Comparison of ENCODE assay signal across 11 cellular contexts in the genomic region with DNA sequence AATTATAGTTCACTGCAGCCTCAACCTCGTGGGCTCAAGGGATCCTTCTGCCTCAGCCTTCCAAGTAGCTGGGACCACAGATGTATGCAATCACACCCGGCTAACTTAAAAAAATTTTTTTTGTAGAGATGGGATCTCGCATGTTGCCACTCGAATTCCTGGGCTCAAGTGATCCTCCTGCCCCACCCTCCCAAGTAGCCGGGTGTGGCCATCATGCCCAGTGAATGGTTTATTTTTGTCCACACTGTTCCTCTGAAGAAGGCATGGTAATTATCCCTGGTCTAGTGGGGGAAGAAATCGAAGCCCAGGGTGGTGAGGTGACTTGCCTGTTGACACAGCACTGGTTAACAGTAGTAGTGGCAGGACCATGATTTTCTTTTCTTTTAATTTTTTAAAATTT. TPM values are rescaled to one million over a fixed set of nuclear protein-coding genes. Genes with fewer than 3 reads are reported as not detected.
DNase-seq lines count a peak whose midpoint lies in the region; ATAC-seq and TF ChIP-seq lines count a peak whose summit lies in the region.
"Had no signal": no experiment of that assay in that cellular context is flagged by ENCODE, and none has a peak within 500 bp of the region (broad histone marks: within the 10 kb centered on the region; RNA-seq: fewer than 3 reads in every experiment).

No MANE protein-coding gene starts in this region.

- no peaks in the 10 kb centered on the region for H3K9me3 ChIP-seq in CD8-positive, alpha-beta T cell (ENCODE audit: low read length)
- H3K9me3 ChIP-seq: tibial artery had no signal

- CTCF ChIA-PET in CD8-positive, alpha-beta T cell (lab: Charles Lee): interaction anchor here (1.4 kb wide), 1 partner anchor 17 kb away, joined by 4 read pairs; no protein-coding TSS in a partner anchor

- TF ChIP-seq CTCF in CD8-positive, alpha-beta T cell (IDR thresholded peaks at IDR 0.05): no peak
- no peak for TF ChIP-seq CTCF in HFFc6 (IDR thresholded peaks at IDR 0.05)

- intact Hi-C loops in CD8-positive, alpha-beta T cell (cut with DNase I, micrococcal nuclease): loop anchor here (5.0 kb wide), 4 partner anchors 69 to 856 kb away; partner anchors contain the start of genes DPF2 (in 1 of the 2), FAM89B (in 1 of the 2), STIP1 (in 1 of the 2) and TM7SF2 (in 1 of the 2)

- H3K27ac Mint-ChIP-seq in CD8-positive, alpha-beta T cell: no peak overlapping the region
- H3K27ac Mint-ChIP-seq in HFFc6: no peak overlapping the region
- H3K27ac Mint-ChIP-seq in activated T-helper 17 cell treated with anti-CD3 and anti-CD28 coated beads, Interleukin-2, amount 50 U/mL, for 72 hours: no peak overlapping the region
- no peak overlapping the region for H3K27ac Mint-ChIP-seq in naive thymus-derived CD8-positive, alpha-beta T cell

- no peak for ATAC-seq in CD8-positive, alpha-beta T cell
- ATAC-seq in activated T-helper 17 cell treated with anti-CD3 and anti-CD28 coated beads, Interleukin-2, amount 50 U/mL, for 72 hours (replicated peaks): no peak
- ATAC-seq in naive thymus-derived CD8-positive, alpha-beta T cell: no peak
- no peak for ATAC-seq in HG03460 (IDR thresholded peaks at IDR 0.05; ENCODE audit: unreplicated experiment)

- no peaks in the 10 kb centered on the region for H3K27me3 Mint-ChIP-seq in CD8-positive, alpha-beta T cell (ENCODE audit: low read depth)
- H3K27me3 Mint-ChIP-seq in HFFc6 (ENCODE audit: insufficient read depth): no peaks in the 10 kb centered on the region; the same call in 1 of the 2 replicates
- no peaks in the 10 kb centered on the region for H3K27me3 Mint-ChIP-seq in activated T-helper 17 cell treated with anti-CD3 and anti-CD28 coated beads, Interleukin-2, amount 50 U/mL, for 72 hours
- H3K27me3 Mint-ChIP-seq in naive thymus-derived CD8-positive, alpha-beta T cell: no peaks in the 10 kb centered on the region

- no peak overlapping the region for H3K4me3 ChIP-seq in CD8-positive, alpha-beta T cell (ENCODE audit: low read depth, low read length)
- H3K4me3 ChIP-seq: tibial artery had no signal

- peaks cover 27% of the 10 kb centered on the region for H3K4me1 Mint-ChIP-seq in CD8-positive, alpha-beta T cell (ENCODE audit: low read depth)
- H3K4me1 Mint-ChIP-seq in HFFc6 (ENCODE audit: low read depth): peaks cover 27% of the 10 kb centered on the region
- peaks cover 11% of the 10 kb centered on the region for H3K4me1 Mint-ChIP-seq in activated T-helper 17 cell treated with anti-CD3 and anti-CD28 coated beads, Interleukin-2, amount 50 U/mL, for 72 hours
- H3K4me1 Mint-ChIP-seq in naive thymus-derived CD8-positive, alpha-beta T cell: peaks cover 10 to 44% (median 35%) of the 10 kb centered on the region in 4 donors

- peak overlapping the region; percentile 84 for H3K4me3 Mint-ChIP-seq in CD8-positive, alpha-beta T cell
- peak overlapping the region; percentile 92 for H3K4me3 Mint-ChIP-seq in HFFc6
- H3K4me3 Mint-ChIP-seq in activated T-helper 17 cell treated with anti-CD3 and anti-CD28 coated beads, Interleukin-2, amount 50 U/mL, for 72 hours: peak overlapping the region; percentile 76
- peak overlapping the region in 8 of 10 donors; percentile 6 to 91 (median 86) for H3K4me3 Mint-ChIP-seq in naive thymus-derived CD8-positive, alpha-beta T cell

- peaks cover 31% of the 10 kb centered on the region for H3K4me1 ChIP-seq in CD8-positive, alpha-beta T cell (ENCODE audit: insufficient read depth, low read length)

- H3K36me3 ChIP-seq in CD8-positive, alpha-beta T cell (ENCODE audit: insufficient read depth, low read length): no peaks in the 10 kb centered on the region

- H3K27ac ChIP-seq in CD8-positive, alpha-beta T cell (ENCODE audit: low read depth, low read length): no peak overlapping the region
- H3K27ac ChIP-seq: tibial artery had no signal

- peaks cover 16% of the 10 kb centered on the region for H3K36me3 Mint-ChIP-seq in CD8-positive, alpha-beta T cell
- H3K36me3 Mint-ChIP-seq in HFFc6 (ENCODE audit: low read depth): peaks cover 7% of the 10 kb centered on the region
- peaks cover 17% of the 10 kb centered on the region for H3K36me3 Mint-ChIP-seq in activated T-helper 17 cell treated with anti-CD3 and anti-CD28 coated beads, Interleukin-2, amount 50 U/mL, for 72 hours (ENCODE audit: low read depth)
- H3K36me3 Mint-ChIP-seq in naive thymus-derived CD8-positive, alpha-beta T cell: peaks cover 0 to 6% (median 3%) of the 10 kb centered on the region in 3 donors

- no peaks in the 10 kb centered on the region for H3K27me3 ChIP-seq in CD8-positive, alpha-beta T cell (ENCODE audit: insufficient read depth, low read length)
- H3K27me3 ChIP-seq: tibial artery had no signal

- POLR2A ChIA-PET in CD8-positive, alpha-beta T cell (lab: Charles Lee): interaction anchor here (0.6 kb wide), 1 partner anchor 33 kb away, joined by 3 read pairs; no protein-coding TSS in a partner anchor
- POLR2A ChIA-PET in naive thymus-derived CD8-positive, alpha-beta T cell (lab: Charles Lee): interaction anchor here (0.8 to 1.9 kb wide), 2 partner anchors 15 to 53 kb away, joined by 5 read pairs; partner anchors contain the start of gene VPS51

- no peak for DNase-seq in CD8-positive, alpha-beta T cell
- DNase-seq in HFFc6 (no peak), SHP77 (lab: John Stamatoyannopoulos, UW) (no peak), Kasumi-1 (lab: John Stamatoyannopoulos, UW) (no peak), DMS153 treated with DMSO at 0.1 percent for 48 hours (lab: John Stamatoyannopoulos, UW; ENCODE audit: unreplicated experiment) (no peak)
- no peak for DNase-seq in naive thymus-derived CD8-positive, alpha-beta T cell
- DNase-seq: activated CD8-positive, alpha-beta memory T cell treated with anti-CD3 and anti-CD28 coated beads, Interleukin-2, amount 50 U/mL, for 48 hours; NCI-H2081 treated with DMSO at 0.1 percent for 48 hours; tibial artery had no signal

- no peaks in the 10 kb centered on the region for H3K9me3 Mint-ChIP-seq in CD8-positive, alpha-beta T cell
- H3K9me3 Mint-ChIP-seq in HFFc6: no peaks in the 10 kb centered on the region
- H3K9me3 Mint-ChIP-seq in activated T-helper 17 cell treated with anti-CD3 and anti-CD28 coated beads, Interleukin-2, amount 50 U/mL, for 72 hours: no peaks in the 10 kb centered on the region
- H3K9me3 Mint-ChIP-seq in naive thymus-derived CD8-positive, alpha-beta T cell: no peaks in the 10 kb centered on the region

RNA-seq across cellular contexts. Expression of gene SAC3D1, which starts 1.9 kb away (rescaled TPM):
- under 1 TPM; 0.57 to 0.94 TPM for total RNA-seq in CD8-positive, alpha-beta T cell
- 10 to 100 TPM; 15.3 to 21.5 (median 18.0) TPM for total RNA-seq in HFFc6 (2021; fragmentation: NEBNext Ultra II Directional; extraction: Animal tissue kit (Norgen Biotek cat#: 25700))
- 10 to 100 TPM; 12.3 to 20.1 TPM for total RNA-seq in activated T-helper 17 cell treated with anti-CD3 and anti-CD28 coated beads, Interleukin-2, amount 50 U/mL, for 72 hours
- 1 to 10 TPM; 6.7 to 9.4 TPM for total RNA-seq in naive thymus-derived CD8-positive, alpha-beta T cell
- polyA plus RNA-seq in naive thymus-derived CD8-positive, alpha-beta T cell: 10 to 100 TPM in 2 of 3 donors, 1 to 10 TPM in 1; 6.7 to 13.9 (median 10.7) TPM

RNA-seq across cellular contexts. Expression of gene NAALADL1, which starts 15.5 kb away (rescaled TPM):
- total RNA-seq in CD8-positive, alpha-beta T cell: 1 to 10 TPM; 5.4 to 6.1 TPM
- not detected for total RNA-seq in HFFc6 (2021; fragmentation: NEBNext Ultra II Directional; extraction: Animal tissue kit (Norgen Biotek cat#: 25700))
- 10 to 100 TPM; 11.2 to 12.6 TPM for total RNA-seq in activated T-helper 17 cell treated with anti-CD3 and anti-CD28 coated beads, Interleukin-2, amount 50 U/mL, for 72 hours
- 10 to 100 TPM; 30.1 to 33.9 TPM for total RNA-seq in naive thymus-derived CD8-positive, alpha-beta T cell
- polyA plus RNA-seq in naive thymus-derived CD8-positive, alpha-beta T cell: 10 to 100 TPM; 14.0 to 22.2 (median 14.3) TPM

RNA-seq across cellular contexts. Expression of gene SNX15, which starts 15.7 kb away (rescaled TPM):
- total RNA-seq in CD8-positive, alpha-beta T cell: 10 to 100 TPM; 10.4 to 14.0 TPM
- total RNA-seq in HFFc6 (2021; fragmentation: NEBNext Ultra II Directional; extraction: Animal tissue kit (Norgen Biotek cat#: 25700)): 10 to 100 TPM; 18.7 to 26.6 (median 25.0) TPM
- total RNA-seq in activated T-helper 17 cell treated with anti-CD3 and anti-CD28 coated beads, Interleukin-2, amount 50 U/mL, for 72 hours: 10 to 100 TPM; 13.5 to 14.4 TPM
- total RNA-seq in naive thymus-derived CD8-positive, alpha-beta T cell: 10 to 100 TPM; 27.3 to 29.6 TPM
- polyA plus RNA-seq in naive thymus-derived CD8-positive, alpha-beta T cell: 10 to 100 TPM; 10.5 to 11.9 (median 11.9) TPM

RNA-seq across cellular contexts. Expression of gene ARL2, which starts 28.9 kb away (rescaled TPM):
- total RNA-seq in CD8-positive, alpha-beta T cell: 1 to 10 TPM; 8.9 to 9.1 TPM
- 10 to 100 TPM; 76.9 to 92.1 (median 87.2) TPM for total RNA-seq in HFFc6 (2021; fragmentation: NEBNext Ultra II Directional; extraction: Animal tissue kit (Norgen Biotek cat#: 25700))
- 10 to 100 TPM; 60.4 to 90.5 TPM for total RNA-seq in activated T-helper 17 cell treated with anti-CD3 and anti-CD28 coated beads, Interleukin-2, amount 50 U/mL, for 72 hours
- total RNA-seq in naive thymus-derived CD8-positive, alpha-beta T cell: 10 to 100 TPM; 37.0 to 38.4 TPM
- polyA plus RNA-seq in naive thymus-derived CD8-positive, alpha-beta T cell: 100 to 1,000 TPM; 108 to 135 (median 122) TPM

RNA-seq across cellular contexts. Expression of gene CDCA5, which starts 40.9 kb away (rescaled TPM):
- 1 to 10 TPM in 1 of 2 experiments, under 1 TPM in 1; 0.76 to 1.2 TPM for total RNA-seq in CD8-positive, alpha-beta T cell
- total RNA-seq in HFFc6 (2021; fragmentation: NEBNext Ultra II Directional; extraction: Animal tissue kit (Norgen Biotek cat#: 25700)): 10 to 100 TPM; 14.3 to 28.3 (median 26.6) TPM
- 100 to 1,000 TPM in 1 of 2 donors, 10 to 100 TPM in 1; 99.5 to 127 TPM for total RNA-seq in activated T-helper 17 cell treated with anti-CD3 and anti-CD28 coated beads, Interleukin-2, amount 50 U/mL, for 72 hours
- total RNA-seq in naive thymus-derived CD8-positive, alpha-beta T cell: 1 to 10 TPM in 1 of 2 experiments, under 1 TPM in 1; 0.60 to 1.0 TPM
- under 1 TPM; 0.22 to 0.90 (median 0.35) TPM for polyA plus RNA-seq in naive thymus-derived CD8-positive, alpha-beta T cell

Comparison
In these comparisons a context has a peak if more than half of its experiments do, and no peak if none do; other contexts are left out.
1. RNA of gene NAALADL1, which starts 15.5 kb away (total RNA-seq): 30.1 to 33.9 TPM in naive thymus-derived CD8-positive, alpha-beta T cell, 11.2 to 12.6 TPM in activated T-helper 17 cell treated with anti-CD3 and anti-CD28 coated beads, Interleukin-2, amount 50 U/mL, for 72 hours and 5.4 to 6.1 TPM in CD8-positive, alpha-beta T cell; not detected in HFFc6; every median in the first group is over 4 times any median in the second.
2. Peak in every context shown above with its lines, with median percentiles within 50 percentile points of each other: H3K4me3 Mint-ChIP-seq.